ENCODE assay signal across 18 cellular contexts in the genomic region with DNA sequence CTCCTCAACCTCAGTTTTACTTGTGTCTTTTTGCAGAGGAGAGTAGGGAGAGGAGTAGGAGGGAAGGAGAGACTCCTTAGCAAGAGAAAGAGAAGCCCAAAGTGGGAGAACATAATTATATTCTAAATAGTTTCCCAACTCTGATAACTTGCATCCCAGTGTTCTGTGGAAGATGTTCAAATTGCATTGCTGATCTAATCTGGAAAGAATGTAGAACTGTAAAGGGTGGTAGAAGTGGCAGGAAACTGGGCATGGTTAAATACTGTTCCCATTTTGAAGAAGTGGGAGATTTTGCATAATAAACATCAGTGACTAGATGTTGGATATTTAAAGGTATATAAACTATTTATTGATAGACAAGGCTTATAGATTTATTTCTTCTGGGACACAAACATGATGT. TPM values are rescaled to one million over a fixed set of nuclear protein-coding genes. Genes with fewer than 3 reads are reported as not detected.
DNase-seq lines count a peak whose midpoint lies in the region; ATAC-seq, FAIRE-seq and TF ChIP-seq lines count a peak whose summit lies in the region.
"Had no signal": no experiment of that assay in that cellular context is flagged by ENCODE, and none has a peak within 500 bp of the region (broad histone marks: within the 10 kb centered on the region; RNA-seq: fewer than 3 reads in every experiment).

No MANE protein-coding gene starts in this region.

- H3K4me3 ChIP-seq in PC-3 (ENCODE audit: low read length) (no peak overlapping the region), endothelial cell of umbilical vein (replicated peaks in 1 of 3; ENCODE audit: insufficient read depth in 1 of 3, low read depth in 1 of 3, low read length in 3 of 3) (no peak overlapping the region), mesenchymal stem cell (ENCODE audit: insufficient read depth in 1 of 2, low read depth in 1 of 2, low read length in 2 of 2) (no peak overlapping the region)
- H3K4me3 ChIP-seq: heart left ventricle had no signal

- H4K8ac ChIP-seq in mesenchymal stem cell (ENCODE audit: low read length), result no peak overlapping the region

- no peak overlapping the region for H2AK5ac ChIP-seq in mesenchymal stem cell (ENCODE audit: low read length, severe bottlenecking)

- H4K20me1 ChIP-seq in PC-3 (ENCODE audit: low read length) (no peaks in the 10 kb centered on the region), endothelial cell of umbilical vein (replicated peaks; ENCODE audit: control insufficient read depth, extremely low read depth, insufficient read depth, low read length) (no peaks in the 10 kb centered on the region)

- intact Hi-C loops in PC-3 (cut with micrococcal nuclease), result no loop called here
- intact Hi-C loops in endothelial cell of umbilical vein (cut with micrococcal nuclease), result no loop called here

- H3K23ac ChIP-seq in mesenchymal stem cell (ENCODE audit: low read length in 2 of 2), result no peak overlapping the region

- no peak overlapping the region for H2BK12ac ChIP-seq in mesenchymal stem cell (ENCODE audit: low read length in 2 of 2)

- no peak overlapping the region for H3K14ac ChIP-seq in mesenchymal stem cell (ENCODE audit: low read length in 2 of 2)

- H3K18ac ChIP-seq in mesenchymal stem cell (ENCODE audit: low read depth in 1 of 2, low read length in 2 of 2), result no peak overlapping the region

- H3K79me1 ChIP-seq in mesenchymal stem cell (replicated peaks; ENCODE audit: low read length, poor library complexity, severe bottlenecking), result no peaks in the 10 kb centered on the region

- no peak overlapping the region for H2BK5ac ChIP-seq in mesenchymal stem cell (ENCODE audit: low read depth, low read length, poor library complexity, severe bottlenecking)

- peak; percentile 81 for ATAC-seq in PC-3
- ATAC-seq in GM18907 (IDR thresholded peaks at IDR 0.05; ENCODE audit: unreplicated experiment), result no peak
- ATAC-seq in GM21786 (IDR thresholded peaks at IDR 0.05; ENCODE audit: unreplicated experiment), result no peak
- ATAC-seq: heart left ventricle had no signal

- CTCF ChIA-PET in PC-3 (lab: Charles Lee) (no interaction called here), endothelial cell of umbilical vein (lab: Charles Lee) (interaction anchor here (0.8 kb wide), 2 partner anchors 15 to 99 kb away, joined by 3 read pairs; no protein-coding TSS in a partner anchor)

- no peaks in the 10 kb centered on the region for H3K36me3 ChIP-seq in PC-3 (ENCODE audit: low read depth, low read length)
- no peaks in the 10 kb centered on the region for H3K36me3 ChIP-seq in endothelial cell of umbilical vein (ENCODE audit: control insufficient read depth in 2 of 2, extremely low read depth in 1 of 2, insufficient read depth in 2 of 2, low read length in 2 of 2)
- no peaks in the 10 kb centered on the region for H3K36me3 ChIP-seq in mesenchymal stem cell (ENCODE audit: control insufficient read depth in 1 of 2, insufficient read depth in 2 of 2, low read depth in 1 of 2, low read length in 2 of 2)
- H3K36me3 ChIP-seq: heart left ventricle had no signal

- in situ Hi-C loops in ACHN (cut with HindIII; ENCODE audit: low pct_ligation_motif_present, low pct_unique_long_range_greater_than_20kb, low sequenced_read_pairs), result no loop called here

- peak; percentile 44 for DNase-seq in ACHN
- DNase-seq in PC-3, result peak; percentile 50
- DNase-seq in endothelial cell of umbilical vein (ENCODE audit: low read depth, low spot score), result peak; percentile 27
- DNase-seq in mesenchymal stem cell, result peak; percentile 43
- no peak for DNase-seq in NCI-H510A (lab: John Stamatoyannopoulos, UW)
- no peak for DNase-seq in OCI-M2 (lab: John Stamatoyannopoulos, UW; ENCODE audit: unreplicated experiment)
- DNase-seq: activated CD4-positive, CD25-positive, alpha-beta regulatory T cell; activated gamma-delta T cell; Caco-2; effector memory CD4-positive, alpha-beta T cell; heart left ventricle; islet precursor cell; NCI-H1930; NCI-H510A treated with DMSO at 0.1 percent for 48 hours; OCI-M1 had no signal

- H3K79me2 ChIP-seq in PC-3 (ENCODE audit: low read length) (no peaks in the 10 kb centered on the region), endothelial cell of umbilical vein (ENCODE audit: control insufficient read depth, insufficient read depth, low read length) (no peaks in the 10 kb centered on the region)

- no peaks in the 10 kb centered on the region for H3K9me3 ChIP-seq in PC-3 (ENCODE audit: low read length)
- no peaks in the 10 kb centered on the region for H3K9me3 ChIP-seq in endothelial cell of umbilical vein (replicated peaks; ENCODE audit: control insufficient read depth, insufficient read depth, low read length)
- H3K9me3 ChIP-seq in mesenchymal stem cell (ENCODE audit: control insufficient read depth, low read length), result peaks cover 10% of the 10 kb centered on the region

- no peak overlapping the region for H3K9ac ChIP-seq in PC-3 (ENCODE audit: low read length)
- H3K9ac ChIP-seq in endothelial cell of umbilical vein (replicated peaks; ENCODE audit: extremely low read depth, insufficient read depth, low read length), result no peak overlapping the region
- H3K9ac ChIP-seq in mesenchymal stem cell (ENCODE audit: low read length), result no peak overlapping the region

- no peaks in the 10 kb centered on the region for H3K9me1 ChIP-seq in endothelial cell of umbilical vein (replicated peaks; ENCODE audit: control insufficient read depth, extremely low read depth, insufficient read depth, low read length)

- H4K91ac ChIP-seq in mesenchymal stem cell (ENCODE audit: low read length), result no peak overlapping the region

- dilution Hi-C loops in endothelial cell of umbilical vein (cut with MboI; ENCODE audit: extremely low pct_ligation_motif_present, low sequenced_read_pairs), result no loop called here

- FAIRE-seq in endothelial cell of umbilical vein (lab: Jason Lieb, UNC), result peak; percentile 28
- FAIRE-seq: GM19239 had no signal

- H3K4me2 ChIP-seq in PC-3 (ENCODE audit: low read length), result no peak overlapping the region
- H3K4me2 ChIP-seq in endothelial cell of umbilical vein (ENCODE audit: insufficient read depth, low read length), result no peak overlapping the region
- no peak overlapping the region for H3K4me2 ChIP-seq in mesenchymal stem cell (ENCODE audit: low read length, poor library complexity, severe bottlenecking)

- H2AFZ ChIP-seq in PC-3 (ENCODE audit: low read length) (no peak overlapping the region), endothelial cell of umbilical vein (ENCODE audit: low read depth, low read length) (no peak overlapping the region), mesenchymal stem cell (ENCODE audit: low read depth, low read length) (no peak overlapping the region)

- H3K9me2 ChIP-seq in PC-3 (replicated peaks; ENCODE audit: low read length), result no peaks in the 10 kb centered on the region

- H3F3A ChIP-seq in PC-3 (ENCODE audit: low read length, unreplicated experiment), result no peaks in the 10 kb centered on the region

- TF ChIP-seq CTCF in PC-3 (conservative IDR thresholded peaks at IDR 0.05; ENCODE audit: low read depth, low read length) (no peak), endothelial cell of umbilical vein (IDR thresholded peaks at IDR 0.05; ENCODE audit: extremely low read depth in 1 of 2, insufficient read depth in 1 of 2, low read depth in 1 of 2, low read length in 2 of 2) (no peak)

- POLR2A ChIA-PET in PC-3 (lab: Charles Lee; ENCODE audit: unreplicated experiment), result no interaction called here
- POLR2A ChIA-PET in endothelial cell of umbilical vein (lab: Charles Lee), result no interaction called here

- H3K27me3 ChIP-seq in PC-3 (ENCODE audit: low read length) (no peaks in the 10 kb centered on the region), endothelial cell of umbilical vein (ENCODE audit: control insufficient read depth in 2 of 2, insufficient read depth in 2 of 2, low read length in 2 of 2) (no peaks in the 10 kb centered on the region), mesenchymal stem cell (ENCODE audit: control insufficient read depth in 1 of 2, insufficient read depth in 1 of 2, low read length in 2 of 2) (no peaks in the 10 kb centered on the region)
- H3K27me3 ChIP-seq: heart left ventricle had no signal

- H3K27ac ChIP-seq in PC-3 (ENCODE audit: low read length) (no peak overlapping the region), endothelial cell of umbilical vein (ENCODE audit: insufficient read depth, low read depth, low read length) (no peak overlapping the region), mesenchymal stem cell (ENCODE audit: low read length, poor library complexity, severe bottlenecking) (peak overlapping the region; percentile 64)
- H3K27ac ChIP-seq: heart left ventricle had no signal

- H2BK120ac ChIP-seq in mesenchymal stem cell (ENCODE audit: low read depth, low read length), result no peak overlapping the region

- BruUV-seq in PC-3 (replicated peaks; lab: Mats Ljungman, UMichigan) (no TSS peak), endothelial cell of umbilical vein (replicated peaks; lab: Mats Ljungman, UMichigan) (no TSS peak)

- H3K4me1 ChIP-seq in PC-3 (ENCODE audit: insufficient read depth, low read length) (peaks cover 9% of the 10 kb centered on the region), endothelial cell of umbilical vein (ENCODE audit: control insufficient read depth, extremely low read depth, insufficient read depth, low read length) (no peaks in the 10 kb centered on the region), mesenchymal stem cell (ENCODE audit: control insufficient read depth, insufficient read depth, low read depth, low read length) (peaks cover 3% of the 10 kb centered on the region)
- H3K4me1 ChIP-seq: Caco-2 had no signal

- H3K4ac ChIP-seq in mesenchymal stem cell (ENCODE audit: low read depth in 1 of 2, low read length in 2 of 2), result no peak overlapping the region

- TF ChIP-seq POLR2A in endothelial cell of umbilical vein (IDR thresholded peaks at IDR 0.05; ENCODE audit: low read depth, low read length), result no peak

- no peak overlapping the region for H2BK15ac ChIP-seq in mesenchymal stem cell (ENCODE audit: low read depth, poor library complexity, severe bottlenecking)

TF ChIP-seq in endothelial cell of umbilical vein, 7 proteins besides CTCF, POLR2A, EP300 and RAD21 (continues in another document):
- no peak for TF ChIP-seq JUN (IDR thresholded peaks at IDR 0.05; ENCODE audit: borderline replicate concordance, insufficient read depth, insufficient read length, low read depth)
- no peak for TF ChIP-seq MYC (IDR thresholded peaks at IDR 0.05; ENCODE audit: low read depth, low read length)
- no peak for TF ChIP-seq EZH2 (IDR thresholded peaks at IDR 0.05; ENCODE audit: borderline replicate concordance, low read depth, low read length, severe bottlenecking)

RNA-seq across cellular contexts. Expression of gene HMGN3, which starts 42.6 kb away (rescaled TPM):
- total RNA-seq in PC-3 (2014; rRNA removed) (101 and 113 TPM in 2 replicates), endothelial cell of umbilical vein (72.7 and 75.1 TPM in 2 replicates)
- polyA plus RNA-seq in endothelial cell of umbilical vein, result 24.1 and 40.1 TPM in 2 replicates
- polyA plus RNA-seq in endothelial cell of umbilical vein (2011; cell fraction: cytosol; rRNA removed), result 72.0 and 78.4 TPM in 2 replicates
- 56.5 and 87.0 TPM in 2 replicates for polyA plus RNA-seq in endothelial cell of umbilical vein (2011; cell fraction: nucleus; rRNA removed)
- 67.1 and 107 TPM in 2 replicates for polyA plus RNA-seq in endothelial cell of umbilical vein (2012)
- 11.1 and 12.2 TPM in 2 replicates for polyA minus RNA-seq in endothelial cell of umbilical vein
- polyA minus RNA-seq in endothelial cell of umbilical vein (2011; cell fraction: cytosol; rRNA and poly(A)+ RNA removed), result 35.1 TPM
- 6.3 and 9.3 TPM in 2 replicates for polyA minus RNA-seq in endothelial cell of umbilical vein (2011; cell fraction: nucleus; rRNA and poly(A)+ RNA removed)
- 113 TPM for polyA plus RNA-seq in mesenchymal stem cell (2013, experiment 1 of 2)
- 119 TPM for polyA plus RNA-seq in mesenchymal stem cell (2013, experiment 2 of 2)

Comparison
In these comparisons a context has a peak if more than half of its experiments do, and no peak if none do; other contexts are left out.
1. DNase-seq: peak in ACHN (single experiment), PC-3 (single experiment), endothelial cell of umbilical vein (single experiment) and mesenchymal stem cell (single experiment); none in NCI-H510A (single experiment) and OCI-M2 (single experiment).